ENCODE assay signal across 23 cellular contexts in the genomic region with DNA sequence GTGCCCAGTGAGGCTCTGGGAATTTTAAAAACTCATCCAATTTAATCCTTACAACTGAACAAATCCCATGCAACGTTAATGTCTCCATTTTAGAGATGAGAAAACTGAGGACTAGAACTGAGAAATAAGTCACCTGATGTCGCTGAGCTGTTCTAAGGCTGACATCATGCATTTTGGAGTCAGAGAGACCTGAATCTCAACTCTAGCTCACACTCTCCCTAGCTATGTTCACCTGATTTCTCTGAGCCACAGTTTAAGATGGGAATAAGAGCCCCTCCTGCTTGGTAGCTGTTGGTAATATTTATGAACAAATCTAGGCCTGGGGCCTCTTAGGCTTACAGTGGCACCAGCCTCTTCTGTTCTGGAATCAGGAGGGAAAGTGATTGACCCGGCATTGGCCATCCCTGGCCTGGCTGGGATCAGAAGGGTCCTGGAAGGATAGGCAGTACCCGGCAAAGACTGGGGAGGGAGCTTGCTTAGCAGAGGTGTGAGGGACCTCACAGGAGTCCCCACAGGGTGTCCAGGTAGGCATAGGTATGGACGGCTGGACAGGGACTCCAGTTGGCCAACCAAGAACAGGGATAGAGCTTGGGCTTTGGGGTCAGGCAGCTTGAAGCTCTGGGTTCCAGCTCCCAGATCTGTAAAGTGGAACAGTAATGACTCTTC. TPM values are rescaled to one million over a fixed set of nuclear protein-coding genes. Genes with fewer than 3 reads are reported as not detected.
"Had no signal": no experiment of that assay in that cellular context is flagged by ENCODE, and none has a peak within 500 bp of the region (broad histone marks: within the 10 kb centered on the region; RNA-seq: fewer than 3 reads in every experiment).

No MANE protein-coding gene starts in this region.

- H3K4me3 ChIP-seq: coronary artery, esophagus muscularis mucosa, gastroesophageal sphincter, heart right ventricle, left lung, mucosa of descending colon, pancreas, smooth muscle cell, stomach, thyroid gland had no signal

- H3K27ac Mint-ChIP-seq: mesothelial cell of epicardium; naive B cell; natural killer cell treated with Interleukin-12 subunit alpha and Interleukin-12 subunit beta and Interleukin-15 and Interleukin-18, amount 100 ng/mL, for 72 hours; progenitor cell of endocrine pancreas; stimulated activated effector memory CD8-positive, alpha-beta T cell treated with anti-CD3 and anti-CD28 coated beads, Interleukin-12 subunit alpha, Interleukin-12 subunit beta, amount 100 ng/mL, for 72 hours; type B pancreatic cell had no signal

- H3K36me3 Mint-ChIP-seq: mesothelial cell of epicardium; naive B cell; natural killer cell treated with Interleukin-12 subunit alpha and Interleukin-12 subunit beta and Interleukin-15 and Interleukin-18, amount 100 ng/mL, for 72 hours; stimulated activated effector memory CD8-positive, alpha-beta T cell treated with anti-CD3 and anti-CD28 coated beads, Interleukin-12 subunit alpha, Interleukin-12 subunit beta, amount 100 ng/mL, for 72 hours; type B pancreatic cell had no signal

- H3K4me1 ChIP-seq: foreskin keratinocyte, gastroesophageal sphincter, left lung, pancreas, thyroid gland had no signal

- H3K36me3 ChIP-seq: esophagus muscularis mucosa, gastroesophageal sphincter, heart right ventricle, left lung, neutrophil, pancreas, stomach, thyroid gland had no signal

- FAIRE-seq: endometrium, pancreas had no signal

- H3K27me3 ChIP-seq: pancreas, thyroid gland had no signal

- H3K4me1 Mint-ChIP-seq: mesothelial cell of epicardium, naive B cell had no signal

- H3K4me2 ChIP-seq: smooth muscle cell had no signal

- H3K9me3 ChIP-seq: esophagus muscularis mucosa, gastroesophageal sphincter, heart right ventricle, left lung, mucosa of descending colon, neutrophil, pancreas, stomach, thyroid gland had no signal

- H3K4me3 Mint-ChIP-seq: mesothelial cell of epicardium; naive B cell; natural killer cell treated with Interleukin-12 subunit alpha and Interleukin-12 subunit beta and Interleukin-15 and Interleukin-18, amount 100 ng/mL, for 72 hours; neural crest cell; stimulated activated effector memory CD8-positive, alpha-beta T cell treated with anti-CD3 and anti-CD28 coated beads, Interleukin-12 subunit alpha, Interleukin-12 subunit beta, amount 100 ng/mL, for 72 hours; type B pancreatic cell had no signal

- H3K27ac ChIP-seq: coronary artery, epithelial cell of prostate, esophagus muscularis mucosa, foreskin keratinocyte, gastroesophageal sphincter, left lung, neutrophil, pancreas, stomach, thyroid gland had no signal

- DNase-seq: effector memory CD4-positive, alpha-beta T cell; naive B cell had no signal

- H3K9me3 Mint-ChIP-seq: mesothelial cell of epicardium; naive B cell; natural killer cell treated with Interleukin-12 subunit alpha and Interleukin-12 subunit beta and Interleukin-15 and Interleukin-18, amount 100 ng/mL, for 72 hours; neural crest cell; stimulated activated effector memory CD8-positive, alpha-beta T cell treated with anti-CD3 and anti-CD28 coated beads, Interleukin-12 subunit alpha, Interleukin-12 subunit beta, amount 100 ng/mL, for 72 hours; type B pancreatic cell had no signal

RNA-seq across cellular contexts. Expression of a gene that starts 47.7 kb away (rescaled TPM):
- total RNA-seq: fibroblast of lung, foreskin keratinocyte, progenitor cell of endocrine pancreas, smooth muscle cell had no signal
- polyA plus RNA-seq: fibroblast of lung, smooth muscle cell had no signal
